10 cellular contexts compared by ENCODE assay signal in the genomic region with DNA sequence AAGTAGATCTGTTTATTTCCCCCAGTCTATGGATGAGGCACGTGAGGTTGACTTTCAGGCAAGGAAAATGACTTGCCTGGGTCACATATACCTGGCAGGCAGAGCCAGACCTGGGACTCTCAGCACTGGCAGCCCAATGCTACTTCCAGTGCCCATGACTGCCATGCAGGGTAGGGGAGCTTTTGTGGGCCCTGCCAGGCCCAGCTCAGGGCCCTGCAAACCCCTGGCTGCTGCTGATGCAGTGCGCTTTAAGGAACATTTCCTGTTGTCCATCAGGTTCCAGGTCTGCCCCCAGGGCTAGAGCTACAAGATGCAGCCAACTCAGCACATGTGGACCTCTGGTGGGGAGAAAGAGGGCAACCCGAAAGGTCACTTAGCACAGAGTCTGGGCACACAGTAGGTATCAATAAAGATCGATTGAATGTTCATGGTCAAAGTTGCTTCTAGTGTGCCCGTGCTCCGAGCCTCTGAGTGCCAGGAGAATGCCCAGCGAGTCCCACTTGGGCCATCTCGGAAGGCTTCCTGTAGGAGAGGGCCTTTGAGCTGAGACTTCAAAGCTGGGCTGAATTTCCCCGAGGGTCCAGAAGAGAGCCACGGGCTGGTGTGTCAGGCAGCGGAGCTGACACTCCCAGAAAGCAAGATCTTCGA. TPM values are rescaled to one million over a fixed set of nuclear protein-coding genes. Genes with fewer than 3 reads are reported as not detected.
A peak's percentile ranks its signal among the peaks of the same experiment; 100 is the strongest.
DNase-seq lines count a peak whose midpoint lies in the region; FAIRE-seq and TF ChIP-seq lines count a peak whose summit lies in the region.
"Had no signal": no experiment of that assay in that cellular context is flagged by ENCODE, and none has a peak within 500 bp of the region (broad histone marks: within the 10 kb centered on the region; RNA-seq: fewer than 3 reads in every experiment).

No MANE protein-coding gene starts in this region.

- no peak for FAIRE-seq in H1 (lab: Jason Lieb, UNC)
- FAIRE-seq in HTR-8/SVneo (lab: Jason Lieb, UNC): no peak

- H2BK12ac ChIP-seq in H1 (ENCODE audit: low read depth, low read length): no peak overlapping the region

- no peak overlapping the region for H2BK15ac ChIP-seq in H1 (ENCODE audit: low read length)

- H2BK20ac ChIP-seq in H1 (ENCODE audit: low read length): no peak overlapping the region

- H3K27ac Mint-ChIP-seq in progenitor cell of endocrine pancreas: no peak overlapping the region

- H3K79me1 ChIP-seq in H1 (ENCODE audit: low read depth, low read length): no peaks in the 10 kb centered on the region

- H4K91ac ChIP-seq in H1 (replicated peaks; ENCODE audit: insufficient read length, low read length): no peak overlapping the region

- DNase-seq in ELF-1 (ENCODE audit: low read depth, low spot score) (peak; percentile 56), PC-9 (no peak), H1 (ENCODE audit: low read depth in 1 of 2, low spot score in 2 of 2) (no peak), progenitor cell of endocrine pancreas (ENCODE audit: low spot score, unreplicated experiment) (no peak), NCI-H774 (lab: John Stamatoyannopoulos, UW) (no peak), HTR-8/SVneo (ENCODE audit: insufficient read length, low spot score) (no peak), NCI-H748 treated with DMSO at 0.1 percent for 48 hours (lab: John Stamatoyannopoulos, UW) (no peak), NCI-H2227 treated with DMSO at 0.1 percent for 48 hours (lab: John Stamatoyannopoulos, UW) (no peak)

- TF ChIP-seq POLR2A in H1 (IDR thresholded peaks at IDR 0.05; ENCODE audit: control extremely low read depth in 1 of 2, low read depth in 2 of 2, low read length in 2 of 2): no peak

- peak overlapping the region; percentile 35 for H3K4me3 Mint-ChIP-seq in progenitor cell of endocrine pancreas (ENCODE audit: low read depth)

- H3K14ac ChIP-seq in H1 (ENCODE audit: insufficient read length): no peak overlapping the region

- intact Hi-C loops in PC-9 (cut with micrococcal nuclease; ENCODE audit: unreplicated experiment): no loop called here

- H3K23me2 ChIP-seq in H1 (ENCODE audit: low read depth, low read length): peaks cover 9% of the 10 kb centered on the region

- no peak overlapping the region for H3K27ac ChIP-seq in PC-9
- H3K27ac ChIP-seq in H1 (ENCODE audit: low read depth, low read length): no peak overlapping the region

- H2BK5ac ChIP-seq in H1 (ENCODE audit: low read depth, low read length): no peak overlapping the region

- no peak overlapping the region for H2AK5ac ChIP-seq in H1 (ENCODE audit: low read depth, low read length)

- H3K4me2 ChIP-seq in PC-9: peak overlapping the region; percentile 72
- peak overlapping the region; percentile 70 to 85 for H3K4me2 ChIP-seq in H1 (ENCODE audit: insufficient read depth in 1 of 2, low read depth in 2 of 2, low read length in 2 of 2)

- H2AFZ ChIP-seq in PC-9: no peak overlapping the region
- H2AFZ ChIP-seq in H1 (ENCODE audit: low read length): no peak overlapping the region

- H3K79me2 ChIP-seq in PC-9 (ENCODE audit: low read depth): no peaks in the 10 kb centered on the region
- no peaks in the 10 kb centered on the region for H3K79me2 ChIP-seq in H1 (ENCODE audit: control insufficient read depth in 1 of 2, insufficient read depth in 2 of 2, low read length in 2 of 2)

- H3F3A ChIP-seq in PC-9 (ENCODE audit: insufficient read depth, low read depth): no peaks in the 10 kb centered on the region

- H4K5ac ChIP-seq in H1 (ENCODE audit: insufficient read length, low read depth, low read length): no peak overlapping the region

- no TSS peak for BruUV-seq in PC-9 (replicated peaks; lab: Mats Ljungman, UMichigan)

- TF ChIP-seq CTCF in PC-9 (conservative IDR thresholded peaks at IDR 0.05): no peak
- TF ChIP-seq CTCF in H1 (IDR thresholded peaks at IDR 0.05; ENCODE audit: control extremely low read depth in 1 of 3, insufficient read depth in 1 of 3, low read depth in 1 of 3, low read length in 3 of 3): no peak
- TF ChIP-seq CTCF in progenitor cell of endocrine pancreas (IDR thresholded peaks at IDR 0.05; ENCODE audit: unreplicated experiment): no peak

- no peak overlapping the region for H2BK120ac ChIP-seq in H1 (replicated peaks; ENCODE audit: low read depth, low read length)

- POLR2A ChIA-PET in PC-9 (lab: Charles Lee; ENCODE audit: unreplicated experiment): interaction anchor here (0.6 to 0.7 kb wide), 2 partner anchors 163 to 225 kb away, joined by 5 to 24 read pairs; partner anchors contain the start of gene PRR15L
- POLR2A ChIA-PET in H1 (lab: Charles Lee; ENCODE audit: partially characterized antibody): interaction anchor here (0.6 to 2.2 kb wide), 3 partner anchors 13 to 52 kb away, joined by 3 to 8 read pairs (median 3); no protein-coding TSS in a partner anchor

- no peak overlapping the region for H3K4ac ChIP-seq in H1 (replicated peaks; ENCODE audit: insufficient read length, low read depth, low read length)

- no peak overlapping the region for H4K8ac ChIP-seq in H1 (ENCODE audit: extremely low read depth, insufficient read depth, low read length)

- H3K27me3 Mint-ChIP-seq in progenitor cell of endocrine pancreas: peaks cover 87% of the 10 kb centered on the region

- H3K9me2 ChIP-seq in PC-9 (ENCODE audit: insufficient read depth): no peaks in the 10 kb centered on the region

- peaks cover 72% of the 10 kb centered on the region for H3K27me3 ChIP-seq in PC-9 (ENCODE audit: insufficient read depth, low read depth)
- peaks cover 28 to 58% (median 51%) of the 10 kb centered on the region in 4 experiments for H3K27me3 ChIP-seq in H1 (replicated peaks in 1 of 4; ENCODE audit: control insufficient read depth in 3 of 4, extremely low read depth in 1 of 4, insufficient read depth in 3 of 4, low read length in 3 of 4)

- CTCF ChIA-PET in PC-9 (lab: Charles Lee) (interaction anchor here (0.6 to 0.7 kb wide), 2 partner anchors 15 to 31 kb away, joined by 3 to 4 read pairs; no protein-coding TSS in a partner anchor), H1 (lab: Charles Lee; ENCODE audit: partially characterized antibody) (interaction anchor here (0.7 to 24.7 kb wide), 13 partner anchors 8 to 98 kb away, joined by 3 to 441 read pairs (median 4); partner anchors contain the start of genes OSBPL7 and TBKBP1)

- H3K9me3 ChIP-seq in PC-9 (ENCODE audit: insufficient read depth, low read depth) (no peaks in the 10 kb centered on the region), H1 (ENCODE audit: insufficient read depth in 2 of 2, low read depth in 1 of 2, low read length in 1 of 2) (no peaks in the 10 kb centered on the region)
- H3K9me3 ChIP-seq: left lung had no signal

- H3K4me1 ChIP-seq in PC-9 (replicated peaks; ENCODE audit: insufficient read depth): no peaks in the 10 kb centered on the region
- H3K4me1 ChIP-seq in H1 (replicated peaks in 1 of 4; ENCODE audit: control insufficient read depth in 3 of 4, insufficient read depth in 4 of 4, low read length in 3 of 4): peaks cover 0 to 6% (median 2%) of the 10 kb centered on the region in 4 experiments; a peak in 2 of 7 replicates

- no peaks in the 10 kb centered on the region for H3K36me3 ChIP-seq in PC-9 (ENCODE audit: low read depth)
- H3K36me3 ChIP-seq in H1 (ENCODE audit: control insufficient read depth in 2 of 4, insufficient read depth in 4 of 4, low read length in 3 of 4): peaks cover 0 to 4% (median 0%) of the 10 kb centered on the region in 4 experiments; a peak in 1 of 8 replicates
- H3K36me3 ChIP-seq: left lung had no signal

- H3K18ac ChIP-seq in H1 (ENCODE audit: extremely low read depth, low read length): no peak overlapping the region

- peaks cover 3% of the 10 kb centered on the region for H3K4me1 Mint-ChIP-seq in progenitor cell of endocrine pancreas (ENCODE audit: low read depth)

- no peaks in the 10 kb centered on the region for H3K9me3 Mint-ChIP-seq in progenitor cell of endocrine pancreas (ENCODE audit: low read depth)

- TF ChIP-seq RAD21 in H1 (IDR thresholded peaks at IDR 0.05 in 1 of 2, conservative IDR thresholded peaks at IDR 0.05 in 1 of 2; ENCODE audit: low read depth in 2 of 2, low read length in 2 of 2): peak in 1 of 2 experiments; percentile 6; a peak in 1 of 4 replicates

- H4K20me1 ChIP-seq in PC-9 (ENCODE audit: insufficient read depth) (no peaks in the 10 kb centered on the region; the same call in 1 of the 2 replicates), H1 (replicated peaks in 1 of 2; ENCODE audit: control insufficient read depth in 1 of 2, insufficient read depth in 2 of 2, low read length in 2 of 2) (peaks cover 0 to 2% of the 10 kb centered on the region in 2 experiments)

- H3K9ac ChIP-seq in H1 (replicated peaks in 1 of 4; ENCODE audit: extremely low read depth in 1 of 4, low read depth in 3 of 4, low read length in 3 of 4): no peak overlapping the region

- no peak overlapping the region for H3K56ac ChIP-seq in H1 (replicated peaks; ENCODE audit: insufficient read length, low read depth, low read length)

- no peaks in the 10 kb centered on the region for H3K36me3 Mint-ChIP-seq in progenitor cell of endocrine pancreas (ENCODE audit: insufficient read depth)

- no peak overlapping the region for H3K23ac ChIP-seq in H1 (ENCODE audit: insufficient read length)

- WGBS in H1 (ENCODE audit: extremely low coverage in 1 of 2, insufficient coverage in 1 of 2, insufficient read length in 1 of 2, insufficient replicate concordance in 2 of 2, low coverage in 1 of 2, low lambda C conversion rate in 2 of 2, missing lambda C conversion rate in 1 of 2), 2 experiments: 47% methylated on average over 12 of the region's 12 CpGs; no CpG with 5 or more reads in 1 of the 2 experiments

- H3K4me3 ChIP-seq in PC-9 (no peak overlapping the region; the same call in 1 of the 2 replicates), H1 (ENCODE audit: extremely low read depth in 1 of 4, insufficient read depth in 2 of 4, low read depth in 3 of 4, low read length in 4 of 4) (peak overlapping the region in 3 of 4 experiments; percentile 10 to 57 (median 28); a peak in 4 of 8 replicates)

- no peak for TF ChIP-seq EP300 in H1 (IDR thresholded peaks at IDR 0.05; ENCODE audit: borderline replicate concordance in 1 of 2, low read depth in 2 of 2, low read length in 2 of 2)

RNA-seq across cellular contexts. Expression of gene TBX21, which starts 0.5 kb away (rescaled TPM):
- total RNA-seq in PC-9 (2021) (not detected in 2 replicates), progenitor cell of endocrine pancreas (not detected in 2 replicates)
- not detected in 2 replicates for total RNA-seq in H1 (2021; fragmentation: NEBNext Ultra II Directional; extraction: Animal tissue kit (Norgen Biotek cat#: 25700))
- polyA plus RNA-seq in H1 (2011; rRNA removed): 0.05 TPM in 1 of 2 replicates, not detected in the other
- polyA plus RNA-seq in H1 (2011; cell fraction: cytosol; rRNA removed): 0.04 TPM
- not detected for polyA plus RNA-seq in H1 (2011; cell fraction: nucleus; rRNA removed)
- polyA plus RNA-seq in H1 (2012, experiment 1 of 2): not detected in 4 replicates
- not detected for polyA plus RNA-seq in H1 (2012, experiment 2 of 2)
- polyA plus RNA-seq in H1 (2013, experiment 1 of 2): 0.02 TPM
- 0.02 TPM for polyA plus RNA-seq in H1 (2013, experiment 2 of 2)
- 0.05 TPM in 1 of 2 replicates, not detected in the other for polyA minus RNA-seq in H1 (2011; rRNA and poly(A)+ RNA removed)
- not detected for polyA minus RNA-seq in H1 (2011; cell fraction: cytosol; rRNA and poly(A)+ RNA removed)
- not detected for polyA minus RNA-seq in H1 (2011; cell fraction: nucleus; rRNA and poly(A)+ RNA removed)
- total RNA-seq: dermis microvascular lymphatic vessel endothelial cell had no signal

RNA-seq across cellular contexts. Expression of gene TBKBP1, which starts 38.6 kb away (rescaled TPM):
- total RNA-seq in PC-9 (2021) (3.3 and 4.9 TPM in 2 replicates), progenitor cell of endocrine pancreas (21.7 and 23.2 TPM in 2 replicates)
- total RNA-seq in H1 (2021; fragmentation: NEBNext Ultra II Directional; extraction: Animal tissue kit (Norgen Biotek cat#: 25700)): 15.1 and 16.7 TPM in 2 replicates
- polyA plus RNA-seq in H1 (2011; rRNA removed): 6.3 and 9.3 TPM in 2 replicates
- 8.4 TPM for polyA plus RNA-seq in H1 (2011; cell fraction: cytosol; rRNA removed)
- 20.6 TPM for polyA plus RNA-seq in H1 (2011; cell fraction: nucleus; rRNA removed)
- polyA plus RNA-seq in H1 (2012, experiment 1 of 2): 17.1 to 26.1 TPM (median 23.5 TPM) in 4 replicates
- 21.5 TPM for polyA plus RNA-seq in H1 (2012, experiment 2 of 2)
- 6.6 TPM for polyA plus RNA-seq in H1 (2013, experiment 1 of 2)
- polyA plus RNA-seq in H1 (2013, experiment 2 of 2): 7.1 TPM
- polyA minus RNA-seq in H1 (2011; rRNA and poly(A)+ RNA removed): 5.1 and 6.0 TPM in 2 replicates
- polyA minus RNA-seq in H1 (2011; cell fraction: cytosol; rRNA and poly(A)+ RNA removed): 11.2 TPM
- polyA minus RNA-seq in H1 (2011; cell fraction: nucleus; rRNA and poly(A)+ RNA removed): 7.2 TPM
